ENCODE assay signal across 26 cellular contexts in the genomic region with DNA sequence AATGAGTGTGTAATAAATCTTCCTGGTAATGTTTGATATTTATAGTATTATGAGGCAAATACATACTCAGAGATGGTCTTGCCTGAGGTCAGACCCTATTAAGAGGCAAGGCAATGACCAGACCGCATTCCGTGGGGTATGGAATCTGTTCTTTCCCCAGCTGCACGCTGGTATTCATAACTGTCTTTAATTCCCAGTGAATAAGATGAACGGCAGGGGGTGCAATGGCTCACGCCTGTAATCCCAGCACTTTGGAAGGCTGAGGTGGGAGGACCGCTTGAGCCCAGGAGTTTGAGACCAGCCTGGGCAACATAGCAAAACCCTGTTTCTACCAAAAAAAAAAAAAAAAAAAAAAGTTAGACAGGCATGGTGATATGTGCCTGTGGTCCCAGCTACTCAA. TPM values are rescaled to one million over a fixed set of nuclear protein-coding genes. Genes with fewer than 3 reads are reported as not detected.
DNase-seq lines count a peak whose midpoint lies in the region; FAIRE-seq and TF ChIP-seq lines count a peak whose summit lies in the region.
"Had no signal": no experiment of that assay in that cellular context is flagged by ENCODE, and none has a peak within 500 bp of the region (broad histone marks: within the 10 kb centered on the region; RNA-seq: fewer than 3 reads in every experiment).

No MANE protein-coding gene starts in this region.

- FAIRE-seq in RCC 7860 (lab: Jason Lieb, UNC), result no peak

- no peaks in the 10 kb centered on the region for H3K27me3 ChIP-seq in brain microvascular endothelial cell (replicated peaks)
- H3K27me3 ChIP-seq in testis, result no peaks in the 10 kb centered on the region
- no peaks in the 10 kb centered on the region for H3K27me3 ChIP-seq in ascending aorta
- H3K27me3 ChIP-seq: adrenal gland, esophagus squamous epithelium, ovary had no signal

- DNase-seq in D341Med (ENCODE audit: low spot score), result peak; percentile 39
- peak; percentile 2 for DNase-seq in HT1080 (ENCODE audit: low read depth)
- DNase-seq in brain microvascular endothelial cell, result peak; percentile 1
- peak; percentile 83 for DNase-seq in myocyte (ENCODE audit: low read depth)
- DNase-seq in RCC 7860 (ENCODE audit: low spot score), result no peak
- no peak for DNase-seq in testis
- DNase-seq in ascending aorta (ENCODE audit: low spot score in 2 of 2), result no peak
- DNase-seq: activated CD4-positive, alpha-beta T cell treated with anti-CD3 and anti-CD28 coated beads, Interleukin-2, amount 50 U/mL, for 1 hour; activated CD8-positive, alpha-beta memory T cell treated with anti-CD3 and anti-CD28 coated beads, Interleukin-2, amount 50 U/mL, for 48 hours; activated effector memory CD4-positive, alpha-beta T cell treated with Interleukin-2 at 50 U/mL for 16 hours; adrenal gland; AML-193; Caco-2; caudate nucleus; effector CD4-positive, alpha-beta T cell; esophagus squamous epithelium; GDM1; H7; MM.1S; naive B cell; NCI-H187 treated with DMSO at 0.1 percent for 48 hours; NCI-H345; ovary; SHP77; stimulated activated naive B cell treated with anti-CD40 and anti-IgM and Interleukin-4, amounts not matched to agents 10 μg/mL and 1 μg/mL and 100 μg/mL, for 72 hours had no signal

- in situ Hi-C loops in brain microvascular endothelial cell (cut with HindIII; ENCODE audit: low pct_ligation_motif_present, low sequenced_read_pairs), result no loop called here

- H3K9me3 ChIP-seq in testis (no peaks in the 10 kb centered on the region), ascending aorta (no peaks in the 10 kb centered on the region)
- H3K9me3 ChIP-seq: adrenal gland, Caco-2, esophagus squamous epithelium, ovary had no signal

- 81 to 87% methylated on average over 6 of the region's 6 CpGs for WGBS in testis, 2 donors

- H3K27ac ChIP-seq in brain microvascular endothelial cell (no peak overlapping the region), testis (no peak overlapping the region), ascending aorta (no peak overlapping the region)
- H3K27ac ChIP-seq: adrenal gland, esophagus squamous epithelium, ovary had no signal

- H3K4me3 ChIP-seq in brain microvascular endothelial cell (ENCODE audit: low read depth, low read length), result no peak overlapping the region
- no peak overlapping the region for H3K4me3 ChIP-seq in testis
- no peak overlapping the region for H3K4me3 ChIP-seq in ascending aorta
- H3K4me3 ChIP-seq: adrenal gland, esophagus squamous epithelium, lung, ovary had no signal

- TF ChIP-seq CTCF in brain microvascular endothelial cell (IDR thresholded peaks at IDR 0.05; ENCODE audit: low read depth, low read length, missing control alignments), result no peak
- no peak for TF ChIP-seq CTCF in testis (IDR thresholded peaks at IDR 0.05)
- TF ChIP-seq CTCF in ascending aorta (IDR thresholded peaks at IDR 0.05), result no peak

- intact Hi-C loops in testis (cut with DNase I; ENCODE audit: low total_unique reads) (no loop called here), ascending aorta (cut with DNase I) (no loop called here)

- H3K4me1 ChIP-seq in testis, result no peaks in the 10 kb centered on the region
- no peaks in the 10 kb centered on the region for H3K4me1 ChIP-seq in ascending aorta
- H3K4me1 ChIP-seq: adrenal gland, Caco-2, esophagus squamous epithelium had no signal

- TF ChIP-seq POLR2A in testis (IDR thresholded peaks at IDR 0.05), result no peak

- peaks cover 5% of the 10 kb centered on the region for H3K36me3 ChIP-seq in brain microvascular endothelial cell (replicated peaks)
- H3K36me3 ChIP-seq in testis (ENCODE audit: low read depth, missing control alignments), result no peaks in the 10 kb centered on the region
- peaks cover 12 to 38% of the 10 kb centered on the region in 2 donors for H3K36me3 ChIP-seq in ascending aorta
- H3K36me3 ChIP-seq: ovary had no signal

RNA-seq across cellular contexts. Expression of gene ERO1A, which starts 44.6 kb away (rescaled TPM):
- 103 and 112 TPM in 2 replicates for total RNA-seq in HT1080 (2014; rRNA removed; shearing (Covaris generic))
- polyA plus RNA-seq in HT1080 (2015; cell fraction: cytosol; rRNA removed), result 161 and 188 TPM in 2 replicates
- 124 TPM in 2 replicates for polyA plus RNA-seq in HT1080 (2015; cell fraction: nucleus; rRNA removed)
- total RNA-seq in myocyte (32.8 and 47.8 TPM in 2 replicates), testis (10 to 100 TPM; 26.6 to 27.7 TPM), ascending aorta (25.9 TPM)
- 18.6 TPM for polyA plus RNA-seq in myocyte (2012)
- polyA plus RNA-seq in testis (ENCODE audit: insufficient read depth, low read depth, low replicate concordance), result 11.0 TPM

RNA-seq across cellular contexts. Expression of gene PSMC6, which starts 56.2 kb away (rescaled TPM):
- total RNA-seq in HT1080 (2014; rRNA removed; shearing (Covaris generic)), result 142 and 153 TPM in 2 replicates
- polyA plus RNA-seq in HT1080 (2015; cell fraction: cytosol; rRNA removed), result 99.8 and 112 TPM in 2 replicates
- 172 and 179 TPM in 2 replicates for polyA plus RNA-seq in HT1080 (2015; cell fraction: nucleus; rRNA removed)
- 180 and 265 TPM in 2 replicates for total RNA-seq in myocyte
- 57.5 TPM for polyA plus RNA-seq in myocyte (2012)
- total RNA-seq in testis, result 10 to 100 TPM; 59.0 to 75.9 TPM
- 45.0 TPM for polyA plus RNA-seq in testis (ENCODE audit: insufficient read depth, low read depth, low replicate concordance)
- total RNA-seq in ascending aorta, result 19.3 TPM

Comparison
In these comparisons a context has a peak if more than half of its experiments do, and no peak if none do; other contexts are left out.
1. DNase-seq: peak in D341Med (single experiment), HT1080 (single experiment), brain microvascular endothelial cell (single experiment) and myocyte (single experiment); none in RCC 7860 (single experiment), testis (single experiment) and ascending aorta (0 of 2).